In the genomic region with DNA sequence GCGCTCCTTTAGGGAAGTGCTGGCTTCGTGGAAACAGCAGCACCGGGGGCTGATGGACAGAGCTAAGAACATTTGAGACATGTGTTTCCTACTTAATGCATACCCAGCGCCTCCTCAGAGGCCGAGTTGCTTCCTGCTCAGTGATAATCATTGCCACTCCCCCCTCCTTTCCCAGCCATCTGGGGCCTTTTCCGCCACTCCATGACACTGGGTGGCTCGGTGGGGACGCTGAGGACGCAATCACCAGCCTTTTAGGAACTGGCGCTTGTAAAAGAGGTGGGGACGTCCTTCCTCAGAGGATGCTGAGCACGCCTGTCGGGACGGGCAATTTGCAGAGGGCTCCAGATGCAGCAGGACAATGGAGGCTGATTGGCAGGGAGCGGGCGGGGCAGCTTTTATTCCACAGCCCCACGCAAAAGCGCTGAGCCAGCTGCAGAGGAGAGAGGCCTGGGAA, we compare ENCODE assay signal across 21 cellular contexts. TPM values are rescaled to one million over a fixed set of nuclear protein-coding genes. Genes with fewer than 3 reads are reported as not detected.
DNase-seq lines count a peak whose midpoint lies in the region; ATAC-seq and TF ChIP-seq lines count a peak whose summit lies in the region.
"Had no signal": no experiment of that assay in that cellular context is flagged by ENCODE, and none has a peak within 500 bp of the region (broad histone marks: within the 10 kb centered on the region; RNA-seq: fewer than 3 reads in every experiment).

No MANE protein-coding gene starts in this region.

- CTCF ChIA-PET in MCF 10A (lab: Yijun Ruan, JAX), result interaction anchor here (0.6 kb wide), 1 partner anchor 741 kb away, joined by 3 read pairs; no protein-coding TSS in a partner anchor

- H3K4me1 Mint-ChIP-seq in MCF 10A (ENCODE audit: insufficient read depth, unreplicated experiment), result peaks cover 7% of the 10 kb centered on the region

- peak overlapping the region; percentile 24 for H3K27ac ChIP-seq in angular gyrus (ENCODE audit: low read depth, low read length)
- H3K27ac ChIP-seq: brain microvascular endothelial cell, left lung, Peyer's patch, psoas muscle, tibial artery had no signal

- no peaks in the 10 kb centered on the region for H3K36me3 Mint-ChIP-seq in MCF 10A (ENCODE audit: insufficient read depth, unreplicated experiment)
- H3K36me3 Mint-ChIP-seq: activated CD8-positive, alpha-beta memory T cell treated with anti-CD3 and anti-CD28 coated beads, Interleukin-2, amount 10 ng/mL, durations not matched to agents 7 days and 5 days; activated naive CD8-positive, alpha-beta T cell treated with anti-CD3 and anti-CD28 coated beads, Interleukin-2, amount 10 ng/mL, durations not matched to agents 7 days and 5 days had no signal

- POLR2A ChIA-PET in MCF 10A (lab: Yijun Ruan, JAX), result no interaction called here

- no peak for ATAC-seq in HG03097 (IDR thresholded peaks at IDR 0.05; ENCODE audit: low FRiP score, unreplicated experiment)
- ATAC-seq: activated CD8-positive, alpha-beta memory T cell treated with anti-CD3 and anti-CD28 coated beads, Interleukin-2, amount 10 ng/mL, durations not matched to agents 7 days and 5 days; left lung; psoas muscle had no signal

- peak; percentile 82 for DNase-seq in GDM1 (lab: John Stamatoyannopoulos, UW)
- peak; percentile 62 for DNase-seq in NCI-H2227 treated with DMSO at 0.1 percent for 48 hours (lab: John Stamatoyannopoulos, UW)
- DNase-seq in occipital lobe (lab: John Stamatoyannopoulos, UW), result peak; percentile 45
- no peak for DNase-seq in NCI-H146 treated with DMSO at 0.1 percent for 48 hours (lab: John Stamatoyannopoulos, UW; ENCODE audit: unreplicated experiment)
- no peak for DNase-seq in MCF 10A (ENCODE audit: unreplicated experiment)
- DNase-seq: activated CD4-positive, alpha-beta T cell treated with anti-CD3 and anti-CD28 coated beads for 4 hours; activated CD8-positive, alpha-beta memory T cell treated with anti-CD3 and anti-CD28 coated beads, Interleukin-2, amount 10 ng/mL, durations not matched to agents 7 days and 5 days; activated naive CD8-positive, alpha-beta T cell treated with anti-CD3 and anti-CD28 coated beads, Interleukin-2, amount 10 ng/mL, durations not matched to agents 7 days and 5 days; AML-193; brain microvascular endothelial cell; nephron progenitor cell; NK-92 treated with Interleukin-12 subunit alpha and Interleukin-12 subunit beta, amount 100 ng/mL, for 24 hours; Peyer's patch; psoas muscle; small intestine; stimulated activated naive CD4-positive, alpha-beta T cell treated with Interleukin-2 at 50 U/mL for 16 hours; tibial artery had no signal

- H3K4me3 Mint-ChIP-seq in MCF 10A (ENCODE audit: unreplicated experiment), result no peak overlapping the region
- H3K4me3 Mint-ChIP-seq: activated CD8-positive, alpha-beta memory T cell treated with anti-CD3 and anti-CD28 coated beads, Interleukin-2, amount 10 ng/mL, durations not matched to agents 7 days and 5 days; activated naive CD8-positive, alpha-beta T cell treated with anti-CD3 and anti-CD28 coated beads, Interleukin-2, amount 10 ng/mL, durations not matched to agents 7 days and 5 days; nephron progenitor cell had no signal

- no TSS peak for BruUV-seq in MCF 10A (replicated peaks; lab: Mats Ljungman, UMichigan)

- H3K27ac Mint-ChIP-seq in MCF 10A (ENCODE audit: low read depth, unreplicated experiment), result no peak overlapping the region
- H3K27ac Mint-ChIP-seq: activated CD8-positive, alpha-beta memory T cell treated with anti-CD3 and anti-CD28 coated beads, Interleukin-2, amount 10 ng/mL, durations not matched to agents 7 days and 5 days; activated naive CD8-positive, alpha-beta T cell treated with anti-CD3 and anti-CD28 coated beads, Interleukin-2, amount 10 ng/mL, durations not matched to agents 7 days and 5 days; activated T-helper 2 cell treated with anti-CD3 and anti-CD28 coated beads, Interferon-gamma antibody, Interleukin-2, Interleukin-4, amounts not matched to agents 10 μg/mL and 5 μg/mL and 100 μg/mL, durations not matched to agents 14 hours and 24 hours and 36 hours; nephron progenitor cell had no signal

- no peaks in the 10 kb centered on the region for H3K9me3 Mint-ChIP-seq in MCF 10A (ENCODE audit: unreplicated experiment)
- H3K9me3 Mint-ChIP-seq: activated naive CD8-positive, alpha-beta T cell treated with anti-CD3 and anti-CD28 coated beads, Interleukin-2, amount 10 ng/mL, durations not matched to agents 7 days and 5 days; activated T-helper 2 cell treated with anti-CD3 and anti-CD28 coated beads, Interferon-gamma antibody, Interleukin-2, Interleukin-4, amounts not matched to agents 10 μg/mL and 5 μg/mL and 100 μg/mL, durations not matched to agents 14 hours and 24 hours and 36 hours; nephron progenitor cell had no signal

- no peak for TF ChIP-seq CTCF in MCF 10A (IDR thresholded peaks at IDR 0.05; ENCODE audit: unreplicated experiment)

- peaks cover 15% of the 10 kb centered on the region for H3K27me3 Mint-ChIP-seq in MCF 10A (ENCODE audit: insufficient read depth, unreplicated experiment)

- intact Hi-C loops in MCF 10A (cut with micrococcal nuclease), result no loop called here

RNA-seq across cellular contexts. Expression of gene IQSEC1, which starts 22.2 kb away (rescaled TPM):
- 14.3 TPM for total RNA-seq in occipital lobe
- 18.7 and 21.2 TPM in 2 replicates for total RNA-seq in MCF 10A (2022)

Comparison
In these comparisons a context has a peak if more than half of its experiments do, and no peak if none do; other contexts are left out.
1. DNase-seq: peak in GDM1 (single experiment), NCI-H2227 treated with DMSO at 0.1 percent for 48 hours (single experiment) and occipital lobe (single experiment); none in NCI-H146 treated with DMSO at 0.1 percent for 48 hours (single experiment) and MCF 10A (single experiment).